ENCODE assay signal across 20 cellular contexts in the genomic region with DNA sequence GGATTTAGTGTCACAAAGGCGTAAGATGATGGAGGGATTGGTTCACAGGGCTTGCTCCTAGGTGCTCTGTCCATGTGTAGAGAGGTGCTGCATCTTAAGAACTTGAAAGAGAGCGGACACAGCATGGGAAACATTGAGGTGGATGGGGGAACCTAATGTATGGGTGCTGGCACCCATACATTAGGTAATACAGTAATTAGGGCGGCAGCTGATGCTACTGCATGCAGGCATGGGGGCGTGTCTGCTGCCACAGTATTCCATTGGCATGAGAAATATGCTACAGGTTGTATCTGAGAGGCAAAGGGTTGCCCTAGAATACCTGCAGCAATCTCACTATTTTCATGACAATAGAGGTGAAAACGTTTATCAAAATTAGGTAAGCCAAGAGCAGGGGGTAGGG. TPM values are rescaled to one million over a fixed set of nuclear protein-coding genes. Genes with fewer than 3 reads are reported as not detected.
DNase-seq lines count a peak whose midpoint lies in the region; ATAC-seq, FAIRE-seq and TF ChIP-seq lines count a peak whose summit lies in the region.
"Had no signal": no experiment of that assay in that cellular context is flagged by ENCODE, and none has a peak within 500 bp of the region (broad histone marks: within the 10 kb centered on the region; RNA-seq: fewer than 3 reads in every experiment).

No MANE protein-coding gene starts in this region.

- no peak overlapping the region for H3K9ac ChIP-seq in astrocyte (ENCODE audit: low read length)
- H3K9ac ChIP-seq in trophoblast cell (ENCODE audit: low read length): no peak overlapping the region
- H3K9ac ChIP-seq: BLaER1 had no signal

- no peaks in the 10 kb centered on the region for H3K36me3 Mint-ChIP-seq in astrocyte (ENCODE audit: low read depth, unreplicated experiment)
- H3K36me3 Mint-ChIP-seq: CD4-positive, CD25-positive, alpha-beta regulatory T cell; CD8-positive, alpha-beta T cell had no signal

- H3K79me1 ChIP-seq in trophoblast cell (ENCODE audit: low read length): no peaks in the 10 kb centered on the region

- H2AFZ ChIP-seq in astrocyte (ENCODE audit: low read depth, low read length) (no peak overlapping the region), trophoblast cell (ENCODE audit: insufficient read depth, low read length, poor library complexity) (no peak overlapping the region)
- H2AFZ ChIP-seq: GM23338 had no signal

- no peaks in the 10 kb centered on the region for H4K20me1 ChIP-seq in astrocyte (ENCODE audit: insufficient read depth, low read length)
- H4K20me1 ChIP-seq: BLaER1 had no signal

- H3K9me3 ChIP-seq in A549 (no peaks in the 10 kb centered on the region), astrocyte (ENCODE audit: insufficient read depth, low read depth, low read length) (no peaks in the 10 kb centered on the region), trophoblast cell (ENCODE audit: insufficient read depth, low read depth, low read length) (no peaks in the 10 kb centered on the region)
- H3K9me3 ChIP-seq: BLaER1, Caco-2 had no signal

- H3K18ac ChIP-seq in trophoblast cell (ENCODE audit: low read length): no peak overlapping the region

- no peak overlapping the region for H3K23ac ChIP-seq in trophoblast cell (ENCODE audit: low read length)

- H3K4me1 ChIP-seq in A549 (no peaks in the 10 kb centered on the region), astrocyte (ENCODE audit: insufficient read depth, low read length) (no peaks in the 10 kb centered on the region), trophoblast cell (ENCODE audit: control insufficient read depth in 1 of 2, insufficient read depth in 2 of 2, low read length in 2 of 2) (no peaks in the 10 kb centered on the region)
- H3K4me1 ChIP-seq: BLaER1, Caco-2 had no signal

- H3K4me3 Mint-ChIP-seq in astrocyte (ENCODE audit: unreplicated experiment): no peak overlapping the region
- H3K4me3 Mint-ChIP-seq: B cell; CD4-positive, CD25-positive, alpha-beta regulatory T cell; CD8-positive, alpha-beta T cell; GM23338; H9 had no signal

- ATAC-seq in A549: no peak
- ATAC-seq: CD8-positive, alpha-beta T cell; GM23338; HCT116 had no signal

- no peak overlapping the region for H4K91ac ChIP-seq in trophoblast cell (ENCODE audit: low read depth, low read length)

- TF ChIP-seq RAD21 in A549 (conservative IDR thresholded peaks at IDR 0.05 in 1 of 2, IDR thresholded peaks at IDR 0.05 in 1 of 2): no peak

- H3K27ac Mint-ChIP-seq in astrocyte (ENCODE audit: unreplicated experiment): no peak overlapping the region
- H3K27ac Mint-ChIP-seq: B cell; CD8-positive, alpha-beta T cell; GM23338; H9 had no signal

- no peak overlapping the region for H4K12ac ChIP-seq in trophoblast cell (ENCODE audit: low read depth, low read length)

- TF ChIP-seq CTCF in A549 (IDR thresholded peaks at IDR 0.05): no peak
- no peak for TF ChIP-seq CTCF in astrocyte (IDR thresholded peaks at IDR 0.05; ENCODE audit: insufficient read depth, low read depth, low read length)
- TF ChIP-seq CTCF in epithelial cell of esophagus (IDR thresholded peaks at IDR 0.05; ENCODE audit: insufficient read depth, low read depth, low read length, missing control alignments): no peak

- H3K36me3 ChIP-seq in astrocyte (ENCODE audit: insufficient read depth, low read length): no peaks in the 10 kb centered on the region
- no peaks in the 10 kb centered on the region for H3K36me3 ChIP-seq in trophoblast cell (ENCODE audit: control insufficient read depth in 1 of 2, insufficient read depth in 2 of 2, low read length in 2 of 2)
- H3K36me3 ChIP-seq: BLaER1 had no signal

- H2AK5ac ChIP-seq in trophoblast cell (ENCODE audit: low read length): no peak overlapping the region

- no peak overlapping the region for H2BK5ac ChIP-seq in trophoblast cell (ENCODE audit: low read depth, low read length, poor library complexity)

- POLR2A ChIA-PET in A549 (lab: Yijun Ruan, JAX): no interaction called here

- H3K27ac ChIP-seq in A549 (no peak overlapping the region), astrocyte (ENCODE audit: low read depth, low read length) (no peak overlapping the region), trophoblast cell (ENCODE audit: low read depth, low read length) (no peak overlapping the region)
- H3K27ac ChIP-seq: BLaER1, C4-2B had no signal

- H4K8ac ChIP-seq in trophoblast cell (ENCODE audit: low read depth, low read length): no peak overlapping the region

- no peak overlapping the region for H3K4me3 ChIP-seq in A549
- no peak overlapping the region for H3K4me3 ChIP-seq in astrocyte (ENCODE audit: insufficient read depth, low read depth, low read length)
- no peak overlapping the region for H3K4me3 ChIP-seq in epithelial cell of esophagus (ENCODE audit: low read length)
- no peak overlapping the region for H3K4me3 ChIP-seq in trophoblast cell (ENCODE audit: low read depth, low read length)
- H3K4me3 ChIP-seq: BLaER1, GM23338 had no signal

- DNase-seq in A549 (ENCODE audit: low read depth in 1 of 2, low spot score in 1 of 2): no peak
- DNase-seq in astrocyte (ENCODE audit: low read depth): no peak
- peak; percentile 19 for DNase-seq in epithelial cell of esophagus (ENCODE audit: low read depth)
- peak; percentile 79 to 83 for DNase-seq in trophoblast cell
- no peak for DNase-seq in NCI-H2171 (lab: John Stamatoyannopoulos, UW)
- no peak for DNase-seq in activated CD4-positive, alpha-beta T cell treated with anti-CD3 and anti-CD28 coated beads for 48 hours
- DNase-seq: Caco-2; CD4-positive, CD25-positive, alpha-beta regulatory T cell; CD8-positive, alpha-beta T cell; DMS53; DMS79 treated with DMSO at 0.1 percent for 48 hours; GF-D8; H9 had no signal

- H2BK120ac ChIP-seq in trophoblast cell (ENCODE audit: insufficient read depth, low read length, poor library complexity): no peak overlapping the region

- H3K9me3 Mint-ChIP-seq in astrocyte (ENCODE audit: unreplicated experiment): no peaks in the 10 kb centered on the region
- H3K9me3 Mint-ChIP-seq: CD4-positive, CD25-positive, alpha-beta regulatory T cell; CD8-positive, alpha-beta T cell; GM23338 had no signal

- no peak overlapping the region for H2BK12ac ChIP-seq in trophoblast cell (ENCODE audit: low read length)

- no peak overlapping the region for H3K4me2 ChIP-seq in A549
- H3K4me2 ChIP-seq in astrocyte (ENCODE audit: low read length): no peak overlapping the region
- no peak overlapping the region for H3K4me2 ChIP-seq in trophoblast cell (ENCODE audit: low read length)
- H3K4me2 ChIP-seq: BLaER1, GM23338 had no signal

- TF ChIP-seq EP300 in A549 (IDR thresholded peaks at IDR 0.05): no peak

- no peak for TF ChIP-seq POLR2A in A549 (IDR thresholded peaks at IDR 0.05; ENCODE audit: low read length)

- H3K79me2 ChIP-seq in astrocyte (ENCODE audit: insufficient read depth, low read length) (no peaks in the 10 kb centered on the region), trophoblast cell (ENCODE audit: control insufficient read depth, insufficient read depth, low read length, poor library complexity) (no peaks in the 10 kb centered on the region)

- 20% methylated on average over 5 of the region's 5 CpGs for WGBS in A549 (ENCODE audit: missing lambda C conversion rate)
- no CpG with 5 or more reads among the region's 5 CpGs for WGBS in trophoblast cell (ENCODE audit: extremely low coverage, insufficient coverage, insufficient read length)

- H3K27me3 Mint-ChIP-seq in astrocyte (ENCODE audit: low read depth, unreplicated experiment): peaks cover 6% of the 10 kb centered on the region

- no peaks in the 10 kb centered on the region for H3K27me3 ChIP-seq in astrocyte (ENCODE audit: insufficient read depth, low read length)
- no peaks in the 10 kb centered on the region for H3K27me3 ChIP-seq in trophoblast cell (ENCODE audit: insufficient read depth, low read length)

- H3K14ac ChIP-seq in trophoblast cell (ENCODE audit: low read length): no peak overlapping the region

- peaks cover 2% of the 10 kb centered on the region for H3K4me1 Mint-ChIP-seq in astrocyte (ENCODE audit: low read depth, unreplicated experiment)
- H3K4me1 Mint-ChIP-seq: B cell; CD4-positive, CD25-positive, alpha-beta regulatory T cell had no signal

- H3K4ac ChIP-seq in trophoblast cell (ENCODE audit: low read depth, low read length): no peak overlapping the region

- CTCF ChIA-PET in A549 (lab: Yijun Ruan, JAX): no interaction called here

- FAIRE-seq in A549 (lab: Jason Lieb, UNC) (peak; percentile 18), astrocyte (lab: Jason Lieb, UNC) (peak; percentile 47)
- FAIRE-seq: D721Med, GM18507 had no signal

TF ChIP-seq in A549, 52 proteins besides CTCF, POLR2A, EP300 and RAD21 (continues in another document):
- TF ChIP-seq RARB (CRISPR knock-in tag; IDR thresholded peaks at IDR 0.05) (no peak), SREBF2 (IDR thresholded peaks at IDR 0.05) (no peak), RNF2 (IDR thresholded peaks at IDR 0.05; ENCODE audit: borderline replicate concordance, low read depth) (no peak)
- TF ChIP-seq, protein P1, sequence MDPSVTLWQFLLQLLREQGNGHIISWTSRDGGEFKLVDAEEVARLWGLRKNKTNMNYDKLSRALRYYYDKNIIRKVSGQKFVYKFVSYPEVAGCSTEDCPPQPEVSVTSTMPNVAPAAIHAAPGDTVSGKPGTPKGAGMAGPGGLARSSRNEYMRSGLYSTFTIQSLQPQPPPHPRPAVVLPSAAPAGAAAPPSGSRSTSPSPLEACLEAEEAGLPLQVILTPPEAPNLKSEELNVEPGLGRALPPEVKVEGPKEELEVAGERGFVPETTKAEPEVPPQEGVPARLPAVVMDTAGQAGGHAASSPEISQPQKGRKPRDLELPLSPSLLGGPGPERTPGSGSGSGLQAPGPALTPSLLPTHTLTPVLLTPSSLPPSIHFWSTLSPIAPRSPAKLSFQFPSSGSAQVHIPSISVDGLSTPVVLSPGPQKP (IDR thresholded peaks at IDR 0.05; ENCODE audit: low read depth, low read length): no peak
- TF ChIP-seq, protein P2, sequence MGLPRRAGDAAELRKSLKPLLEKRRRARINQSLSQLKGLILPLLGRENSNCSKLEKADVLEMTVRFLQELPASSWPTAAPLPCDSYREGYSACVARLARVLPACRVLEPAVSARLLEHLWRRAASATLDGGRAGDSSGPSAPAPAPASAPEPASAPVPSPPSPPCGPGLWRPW (IDR thresholded peaks at IDR 0.05): no peak

RNA-seq across cellular contexts. Expression of a gene that starts 45.8 kb away (rescaled TPM):
- polyA plus RNA-seq in A549 (2011; rRNA removed): 172 and 186 TPM in 2 replicates
- polyA plus RNA-seq in A549 (2012; cell fraction: cytosol; rRNA removed): 165 and 177 TPM in 2 replicates
- 68.3 and 81.4 TPM in 2 replicates for polyA plus RNA-seq in A549 (2012; cell fraction: nucleus; rRNA removed)
- polyA plus RNA-seq in A549 (2017; fragmentation: RNase III; extraction: RNeasy Plus Mini Kit Qiagen cat#74134 plus additional on column Dnase treatment): 166 to 181 TPM (median 175 TPM) in 3 replicates
- polyA minus RNA-seq in A549 (2011; rRNA and poly(A)+ RNA removed): 56.8 and 57.8 TPM in 2 replicates
- 72.7 and 73.5 TPM in 2 replicates for total RNA-seq in astrocyte
- 90.1 and 93.3 TPM in 2 replicates for polyA plus RNA-seq in trophoblast cell (2013)

RNA-seq across cellular contexts. Expression of a gene that starts 54.4 kb away (rescaled TPM):
- polyA plus RNA-seq in A549 (2011; rRNA removed): 14.6 and 15.3 TPM in 2 replicates
- 15.7 and 24.1 TPM in 2 replicates for polyA plus RNA-seq in A549 (2012; cell fraction: cytosol; rRNA removed)
- 15.3 TPM in 2 replicates for polyA plus RNA-seq in A549 (2012; cell fraction: nucleus; rRNA removed)
- 20.6 to 23.5 TPM (median 21.9 TPM) in 3 replicates for polyA plus RNA-seq in A549 (2017; fragmentation: RNase III; extraction: RNeasy Plus Mini Kit Qiagen cat#74134 plus additional on column Dnase treatment)
- 14.1 and 20.1 TPM in 2 replicates for polyA minus RNA-seq in A549 (2011; rRNA and poly(A)+ RNA removed)
- total RNA-seq in astrocyte: 33.6 and 34.1 TPM in 2 replicates
- polyA plus RNA-seq in trophoblast cell (2013): 25.3 and 26.6 TPM in 2 replicates

Comparison
In these comparisons a context has a peak if more than half of its experiments do, and no peak if none do; other contexts are left out.
1. DNase-seq: peak in epithelial cell of esophagus (single experiment) and trophoblast cell (2 of 2); none in A549 (0 of 2), astrocyte (single experiment), NCI-H2171 (single experiment) and activated CD4-positive, alpha-beta T cell treated with anti-CD3 and anti-CD28 coated beads for 48 hours (single experiment).